Comparison of ENCODE assay signal across 1 cellular context in genomic region chr11:68271781-68272608, GRCh38.
TF ChIP-seq lines count a peak whose summit lies in the region.

TSS of gene C11orf24 (minus strand) at chr11:68271973. CDS start at chr11:68263767, 8,206 bp downstream.

TF ChIP-seq in H1, 55 proteins besides CTCF, POLR2A, EP300 and RAD21 (continued from another document):
- TF ChIP-seq ZNF274 (IDR thresholded peaks at IDR 0.05; ENCODE audit: borderline replicate concordance, extremely low read depth, low read length) (no peak), CHD7 (IDR thresholded peaks at IDR 0.05; ENCODE audit: insufficient replicate concordance, low read length) (no peak), RNF2 (IDR thresholded peaks at IDR 0.05; ENCODE audit: borderline replicate concordance, low read depth, low read length, missing control alignments, poor library complexity, severe bottlenecking) (no peak), ATF2 (IDR thresholded peaks at IDR 0.05; ENCODE audit: low read length) (no peak), E2F6 (IDR thresholded peaks at IDR 0.05) (0 out of 2 replicates have a peak, but pooled peaks have one; percentile 7), FOSL1 (IDR thresholded peaks at IDR 0.05; ENCODE audit: insufficient read depth, low read depth, low read length) (no peak), HDAC2 (IDR thresholded peaks at IDR 0.05; ENCODE audit: borderline replicate concordance in 1 of 2, low read depth in 2 of 2, low read length in 2 of 2) (peak; percentile 35 to 49; a peak in 2 of 4 replicates), MAX (IDR thresholded peaks at IDR 0.05) (no peak), CREB1 (IDR thresholded peaks at IDR 0.05) (peak; percentile 89), USF2 (IDR thresholded peaks at IDR 0.05; ENCODE audit: low read length) (no peak), POLR2AphosphoS5 (IDR thresholded peaks at IDR 0.05; ENCODE audit: low read depth, low read length) (peak; percentile 72; the same call in 1 of the 2 replicates), NANOG (IDR thresholded peaks at IDR 0.05; ENCODE audit: insufficient read depth, low read depth, low read length, poor library complexity, severe bottlenecking) (no peak), GTF2F1 (IDR thresholded peaks at IDR 0.05; ENCODE audit: borderline replicate concordance, low read depth, low read length) (no peak), MAFK (IDR thresholded peaks at IDR 0.05; ENCODE audit: low read depth, low read length) (no peak), KDM4A (IDR thresholded peaks at IDR 0.05; ENCODE audit: low read depth, low read length, severe bottlenecking) (peak; percentile 77), CBX8 (IDR thresholded peaks at IDR 0.05; ENCODE audit: borderline replicate concordance, low read depth, low read length) (no peak), TBP (IDR thresholded peaks at IDR 0.05; ENCODE audit: low read depth, low read length) (peak; percentile 89), CTBP2 (IDR thresholded peaks at IDR 0.05; ENCODE audit: borderline replicate concordance, insufficient read depth, insufficient read length, low read length) (no peak), SP1 (IDR thresholded peaks at IDR 0.05; ENCODE audit: low read depth, low read length) (peak; percentile 58; the same call in 1 of the 2 replicates), CBX5 (IDR thresholded peaks at IDR 0.05; ENCODE audit: low read depth, low read length) (no peak), JUN (IDR thresholded peaks at IDR 0.05; ENCODE audit: low read depth, low read length) (no peak), JUND (IDR thresholded peaks at IDR 0.05; ENCODE audit: low read length) (peak; percentile 88), KDM1A (IDR thresholded peaks at IDR 0.05; ENCODE audit: borderline replicate concordance, low read length) (no peak), EZH2 (IDR thresholded peaks at IDR 0.05; ENCODE audit: low read depth, low read length, severe bottlenecking) (no peak), GABPA (IDR thresholded peaks at IDR 0.05; ENCODE audit: borderline replicate concordance, insufficient read depth, low read length) (peak; percentile 90), TAF7 (optimal IDR thresholded peaks at IDR 0.05; ENCODE audit: borderline replicate concordance, low read depth, low read length) (peak; percentile 75), BRCA1 (IDR thresholded peaks at IDR 0.05; ENCODE audit: low read depth, low read length) (no peak)
